Comparison of ENCODE assay signal across 1 cellular context in genomic region chr11:108193725-108194124, GRCh38.
TF ChIP-seq lines count a peak whose summit lies in the region.

No MANE protein-coding gene starts in this region.

TF ChIP-seq in K562, 482 proteins besides CTCF, POLR2A, EP300 and RAD21 (continued from another document):
- TF ChIP-seq HMBOX1 (IDR thresholded peaks at IDR 0.05): no peak
- TF ChIP-seq ZNF655 (CRISPR knock-in tag; IDR thresholded peaks at IDR 0.05): no peak
- peak; percentile 60; the same call in 1 of the 2 replicates for TF ChIP-seq MAFK (IDR thresholded peaks at IDR 0.05; ENCODE audit: low read length)
- TF ChIP-seq MAFF (IDR thresholded peaks at IDR 0.05; ENCODE audit: low read length): peak; percentile 72; the same call in 1 of the 2 replicates
- no peak for TF ChIP-seq NONO (IDR thresholded peaks at IDR 0.05; ENCODE audit: low read depth in 2 of 2, low read length in 1 of 2)
- TF ChIP-seq HMGN3 (IDR thresholded peaks at IDR 0.05; ENCODE audit: borderline replicate concordance, extremely low read depth, insufficient read length, low read depth, low read length): no peak
- TF ChIP-seq MAFG (tag; conservative IDR thresholded peaks at IDR 0.05): peak; percentile 61; the same call in 1 of the 2 replicates
- no peak for TF ChIP-seq XRCC5 (IDR thresholded peaks at IDR 0.05; ENCODE audit: low read depth, low read length)
- TF ChIP-seq E2F5 (CRISPR knock-in tag; IDR thresholded peaks at IDR 0.05): no peak
TF ChIP-seq in K562: peak in this region for 5.
